1 cellular context compared by ENCODE assay signal in the genomic region with DNA sequence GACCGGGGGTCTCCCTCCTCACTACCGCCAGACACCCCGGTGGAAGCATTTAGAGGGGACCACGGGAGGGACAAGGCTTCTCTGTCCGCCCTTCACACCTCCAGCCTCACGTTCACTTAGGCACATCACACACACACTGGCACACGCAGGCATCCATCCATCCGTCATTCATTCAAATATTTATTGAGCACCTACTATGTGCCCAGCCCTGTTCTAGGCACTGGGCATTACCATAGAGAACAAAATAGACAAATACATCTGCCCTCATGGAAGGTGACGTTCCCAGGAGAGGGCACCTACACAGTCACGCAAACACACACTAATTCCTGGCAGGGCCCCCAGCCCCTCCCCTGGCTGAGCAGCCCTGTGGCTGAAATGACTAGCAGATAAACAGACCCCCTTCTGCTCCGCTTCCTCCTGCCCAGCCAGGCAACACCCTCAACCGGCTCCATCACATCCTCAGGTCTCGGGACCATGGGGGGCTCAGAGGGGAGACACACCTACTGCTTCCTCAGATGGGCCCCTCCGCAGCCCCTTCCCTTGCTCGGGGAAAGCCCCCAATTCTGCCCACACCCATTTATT.
A peak's percentile ranks its signal among the peaks of the same experiment; 100 is the strongest.
TF ChIP-seq lines count a peak whose summit lies in the region.

No MANE protein-coding gene starts in this region.

TF ChIP-seq in HepG2, 621 proteins besides CTCF, POLR2A, EP300 and RAD21:
- no peak for TF ChIP-seq FOXK2 (IDR thresholded peaks at IDR 0.05)
- TF ChIP-seq ZKSCAN1 (IDR thresholded peaks at IDR 0.05; ENCODE audit: low read length): peak; percentile 86
